In genomic region chr20:25984933-25985332, GRCh38 we compare ENCODE assay signal across 8 cellular contexts.
DNase-seq lines count a peak whose midpoint lies in the region; ATAC-seq, FAIRE-seq and TF ChIP-seq lines count a peak whose summit lies in the region.

No MANE protein-coding gene starts in this region.

- no peak for ATAC-seq in HG03469 (IDR thresholded peaks at IDR 0.05; ENCODE audit: unreplicated experiment)
- no peak for ATAC-seq in HG02885 (IDR thresholded peaks at IDR 0.05; ENCODE audit: poor library complexity, unreplicated experiment)

- no peak overlapping the region for H3K4me3 ChIP-seq in fibroblast of mammary gland (ENCODE audit: control insufficient read depth, low read depth, low read length)

- TF ChIP-seq POLR2A in GM12892 (IDR thresholded peaks at IDR 0.05; ENCODE audit: low read depth, low read length), result no peak

- DNase-seq in ELR (ENCODE audit: low read depth), result peak; percentile 14
- peak; percentile 28 to 37 for DNase-seq in activated CD4-positive, alpha-beta T cell treated with anti-CD3 and anti-CD28 coated beads, Interleukin-2, amount 50 U/mL, for 24 hours (ENCODE audit: low read depth in 1 of 2, low spot score in 1 of 2)
- DNase-seq in fibroblast of mammary gland (ENCODE audit: low read depth), result peak; percentile 14
- peak; percentile 11 to 14 for DNase-seq in stimulated activated CD4-positive, alpha-beta T cell treated with anti-CD3 and anti-CD28 coated beads, Interleukin-15, amount 100 ng/mL, for 48 hours (ENCODE audit: low read depth in 2 of 2)
- DNase-seq in GM12892 (ENCODE audit: insufficient read length), result no peak
- DNase-seq in NOMO-1 (lab: John Stamatoyannopoulos, UW; ENCODE audit: unreplicated experiment in 2 of 2), result no peak

- no peak for FAIRE-seq in GM12892 (lab: Jason Lieb, UNC)

- no peak for TF ChIP-seq CTCF in fibroblast of mammary gland (conservative IDR thresholded peaks at IDR 0.05; ENCODE audit: control insufficient read depth, insufficient read depth, low read depth, low read length)

Comparison
In these comparisons a context has a peak if more than half of its experiments do, and no peak if none do; other contexts are left out.
1. DNase-seq: peak in ELR (single experiment), activated CD4-positive, alpha-beta T cell treated with anti-CD3 and anti-CD28 coated beads, Interleukin-2, amount 50 U/mL, for 24 hours (2 of 2), fibroblast of mammary gland (single experiment) and stimulated activated CD4-positive, alpha-beta T cell treated with anti-CD3 and anti-CD28 coated beads, Interleukin-15, amount 100 ng/mL, for 48 hours (2 of 2); none in GM12892 (single experiment) and NOMO-1 (0 of 2).